In genomic region chr12:106955377-106956047, GRCh38 we compare ENCODE assay signal across 8 cellular contexts. TPM values are rescaled to one million over a fixed set of nuclear protein-coding genes. Genes with fewer than 3 reads are reported as not detected.
DNase-seq lines count a peak whose midpoint lies in the region; ATAC-seq and TF ChIP-seq lines count a peak whose summit lies in the region.

Gene TMEM263, plus strand, starts transcription at chr12:106955907. Its CDS starts 11,210 bp downstream, at chr12:106967117.

- ATAC-seq in GM19324 (IDR thresholded peaks at IDR 0.05; ENCODE audit: low FRiP score, unreplicated experiment) (peak; percentile 93), HG03460 (IDR thresholded peaks at IDR 0.05; ENCODE audit: unreplicated experiment) (peak; percentile 63), right lobe of liver (peak; percentile 88 to 95 (median 90))

- no peaks in the 10 kb centered on the region for H3K9me3 ChIP-seq in right lobe of liver

- no peaks in the 10 kb centered on the region for H3K27me3 Mint-ChIP-seq in activated CD4-positive, alpha-beta memory T cell treated with anti-CD3 and anti-CD28 coated beads for 36 hours

- peak; percentile 99 for TF ChIP-seq POLR2A in right lobe of liver (IDR thresholded peaks at IDR 0.05)

- POLR2A ChIA-PET in activated CD4-positive, alpha-beta memory T cell treated with anti-CD3 and anti-CD28 coated beads for 36 hours (lab: Charles Lee), result interaction anchor here (0.9 to 1.5 kb wide), 4 partner anchors 31 to 704 kb away, joined by 3 to 10 read pairs (median 3); partner anchors contain the start of gene MTERF2

- DNase-seq in C1 segment of cervical spinal cord (lab: John Stamatoyannopoulos, UW) (peak; percentile 41 to 93 (median 79)), NCI-H526 (lab: John Stamatoyannopoulos, UW) (peak; percentile 64 to 93), dorsolateral prefrontal cortex (peak; percentile 74 to 94 (median 86)), right lobe of liver (peak; percentile 96)
- DNase-seq in activated CD4-positive, alpha-beta memory T cell treated with anti-CD3 and anti-CD28 coated beads for 36 hours, result peak; percentile 94
- peak; percentile 88 for DNase-seq in stimulated activated CD4-positive, alpha-beta T cell treated with anti-CD3 and anti-CD28 coated beads, Interleukin-4, amount 100 ng/mL, for 24 hours

- peak within 1 kb of the TSS; percentile 67 to 98 (median 91) for H3K4me3 ChIP-seq in dorsolateral prefrontal cortex
- H3K4me3 ChIP-seq in right lobe of liver, result peak within 1 kb of the TSS; percentile 68 to 92 (median 86)

- CTCF ChIA-PET in activated CD4-positive, alpha-beta memory T cell treated with anti-CD3 and anti-CD28 coated beads for 36 hours (lab: Charles Lee), result interaction anchor here (0.6 to 3.1 kb wide), 6 partner anchors 9 to 597 kb away, joined by 3 to 11 read pairs (median 4); partner anchors contain the start of gene POLR3B

- H3K27me3 ChIP-seq in dorsolateral prefrontal cortex (no peaks in the 10 kb centered on the region), right lobe of liver (no peaks in the 10 kb centered on the region)

- peaks cover 6% of the 10 kb centered on the region for H3K36me3 Mint-ChIP-seq in activated CD4-positive, alpha-beta memory T cell treated with anti-CD3 and anti-CD28 coated beads for 36 hours

- intact Hi-C loops in activated CD4-positive, alpha-beta memory T cell treated with anti-CD3 and anti-CD28 coated beads for 36 hours (cut with micrococcal nuclease), result loop anchor here (1.0 to 2.0 kb wide), 5 partner anchors 32 to 598 kb away; partner anchors contain the start of genes CRY1, MTERF2, POLR3B and RIC8B
- intact Hi-C loops in dorsolateral prefrontal cortex (cut with DNase I) (loop anchor here (1.0 to 10.0 kb wide), 5 partner anchors 31 to 311 kb away; partner anchors contain the start of genes CRY1 (in 2 of the 2), MTERF2 (in 2 of the 2) and RIC8B (in 1 of the 2)), right lobe of liver (cut with DNase I) (no loop called here)

- 0% methylated on average over 7 of the region's 88 CpGs for WGBS in right lobe of liver (ENCODE audit: insufficient coverage, low coverage, low lambda C conversion rate, missing lambda C conversion rate)

- peak within 1 kb of the TSS; percentile 4 to 98 (median 93) for H3K27ac ChIP-seq in dorsolateral prefrontal cortex
- peak within 1 kb of the TSS; percentile 92 for H3K27ac ChIP-seq in right lobe of liver

- H3K36me3 ChIP-seq in right lobe of liver, result no peaks in the 10 kb centered on the region

- H3K4me1 ChIP-seq in right lobe of liver, result peaks cover 0 to 19% (median 0%) of the 10 kb centered on the region in 4 donors

- peak within 1 kb of the TSS; percentile 96 for H3K4me3 Mint-ChIP-seq in activated CD4-positive, alpha-beta memory T cell treated with anti-CD3 and anti-CD28 coated beads for 36 hours

- peaks cover 16% of the 10 kb centered on the region for H3K4me1 Mint-ChIP-seq in activated CD4-positive, alpha-beta memory T cell treated with anti-CD3 and anti-CD28 coated beads for 36 hours (ENCODE audit: low read depth)

- H3K27ac Mint-ChIP-seq in activated CD4-positive, alpha-beta memory T cell treated with anti-CD3 and anti-CD28 coated beads for 36 hours, result peak within 1 kb of the TSS; percentile 86

- TF ChIP-seq CTCF in dorsolateral prefrontal cortex (IDR thresholded peaks at IDR 0.05 in 54 of 56, conservative IDR thresholded peaks at IDR 0.05 in 2 of 56; ENCODE audit: low read depth in 1 of 56, partially characterized antibody in 56 of 56), result peak in 22 of 56 donors; percentile 1 to 55 (median 24)
- peak in 1 of 4 donors; percentile 17 for TF ChIP-seq CTCF in right lobe of liver (IDR thresholded peaks at IDR 0.05)

- no peaks in the 10 kb centered on the region for H3K9me3 Mint-ChIP-seq in activated CD4-positive, alpha-beta memory T cell treated with anti-CD3 and anti-CD28 coated beads for 36 hours

RNA-seq across cellular contexts. Expression of gene TMEM263, which starts in this region (rescaled TPM):
- 10 to 100 TPM; 37.8 to 38.3 TPM for total RNA-seq in activated CD4-positive, alpha-beta memory T cell treated with anti-CD3 and anti-CD28 coated beads for 36 hours
- total RNA-seq in dorsolateral prefrontal cortex, result 10 to 100 TPM; 16.7 to 37.0 (median 26.8) TPM
- total RNA-seq in right lobe of liver, result 10 to 100 TPM; 23.9 to 40.9 (median 38.1) TPM

Comparison
In these comparisons a context has a peak if more than half of its experiments do, and no peak if none do; other contexts are left out.
1. Peak in every context shown above with its lines: DNase-seq, ATAC-seq, H3K4me3 ChIP-seq and H3K27ac ChIP-seq.
2. intact Hi-C loops: an anchor here in activated CD4-positive, alpha-beta memory T cell treated with anti-CD3 and anti-CD28 coated beads for 36 hours (1.0 to 2.0 kb wide) and dorsolateral prefrontal cortex (1.0 to 10.0 kb wide); none called in right lobe of liver.